21 cellular contexts compared by ENCODE assay signal in the genomic region with DNA sequence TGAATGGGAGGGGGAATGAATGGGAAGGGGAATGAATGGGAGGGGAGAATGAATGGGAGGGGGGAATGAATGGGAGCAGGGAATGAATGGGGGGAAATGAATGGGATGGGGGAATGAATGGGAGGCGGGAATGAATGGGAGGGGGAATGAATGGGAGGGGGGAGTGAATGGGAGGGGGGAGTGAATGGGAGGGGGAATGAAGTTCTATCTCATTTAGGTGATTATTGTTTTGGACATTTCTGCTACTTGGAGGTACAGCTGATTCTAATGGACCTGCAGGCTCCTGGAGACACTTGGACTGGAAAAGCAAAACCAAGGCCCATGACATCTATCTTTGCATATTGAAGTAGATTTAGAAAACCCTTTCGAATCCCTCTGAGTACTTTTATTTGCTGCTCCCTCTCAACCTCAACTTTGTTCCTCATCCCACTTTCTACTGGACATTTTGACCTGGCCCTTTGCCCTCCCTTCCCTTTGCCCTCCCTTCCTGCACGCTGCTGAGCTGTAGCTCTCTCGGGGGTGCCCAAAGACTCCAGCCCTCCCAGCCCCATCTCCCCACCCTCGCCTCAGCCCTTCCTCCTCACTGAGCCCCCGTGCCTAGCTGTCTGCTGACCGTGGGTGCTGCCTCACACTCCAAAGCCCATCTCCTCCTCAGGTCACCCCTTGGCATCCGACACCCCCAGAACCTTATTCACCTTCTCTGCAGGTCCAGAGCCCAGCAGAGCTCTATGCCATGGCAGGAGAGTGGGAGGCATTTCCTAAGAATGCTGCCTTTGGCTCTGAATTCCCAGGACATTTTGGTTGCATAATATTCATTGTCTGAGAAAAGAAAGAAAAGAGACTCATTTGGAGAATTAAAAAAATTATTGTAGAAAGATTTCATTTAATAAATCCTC. TPM values are rescaled to one million over a fixed set of nuclear protein-coding genes. Genes with fewer than 3 reads are reported as not detected.
A peak's percentile ranks its signal among the peaks of the same experiment; 100 is the strongest.
DNase-seq lines count a peak whose midpoint lies in the region; ATAC-seq and TF ChIP-seq lines count a peak whose summit lies in the region.
"Had no signal": no experiment of that assay in that cellular context is flagged by ENCODE, and none has a peak within 500 bp of the region (broad histone marks: within the 10 kb centered on the region; RNA-seq: fewer than 3 reads in every experiment).

No MANE protein-coding gene starts in this region.

- no peak overlapping the region for H3K27ac ChIP-seq in heart right ventricle
- no peak overlapping the region for H3K27ac ChIP-seq in colonic mucosa
- H3K27ac ChIP-seq in aorta (ENCODE audit: low read depth in 1 of 2, low read length in 2 of 2), result no peak overlapping the region

- H3K9me3 ChIP-seq in heart right ventricle, result no peaks in the 10 kb centered on the region
- H3K9me3 ChIP-seq in colonic mucosa, result no peaks in the 10 kb centered on the region
- H3K9me3 ChIP-seq in aorta (ENCODE audit: control insufficient read depth, low read length), result no peaks in the 10 kb centered on the region
- H3K9me3 ChIP-seq: SK-N-SH, stomach, transverse colon had no signal

- DNase-seq in cardiac septum (ENCODE audit: low spot score), result peak; percentile 62
- DNase-seq in heart right ventricle, result no peak
- DNase-seq in colonic mucosa, result peak; percentile 14
- DNase-seq in mucosa of gallbladder (ENCODE audit: low spot score), result peak; percentile 8
- DNase-seq in aorta, result peak; percentile 35 to 45
- DNase-seq in DMS 273 (lab: John Stamatoyannopoulos, UW; ENCODE audit: unreplicated experiment), result no peak
- DNase-seq in AG08395 (ENCODE audit: low spot score), result no peak
- DNase-seq: activated CD4-positive, alpha-beta T cell treated with anti-CD3 and anti-CD28 coated beads, Interleukin-2, amount 50 U/mL, for 4 hours; activated naive CD4-positive, alpha-beta T cell treated with anti-CD3 and anti-CD28 coated beads, Interleukin-2, amount 50 U/mL, for 16 hours; activated T-cell treated with anti-CD3 and anti-CD28 coated beads, Interleukin-2, amount 50 U/mL, for 24 hours; DMS 273 treated with DMSO at 0.1 percent for 48 hours; effector CD4-positive, alpha-beta T cell; MM.1S; NCI-H1436; NCI-H524; NK-92 treated with Interleukin-12 subunit alpha and Interleukin-12 subunit beta, amount 100 ng/mL, for 24 hours; SK-N-SH; stimulated activated CD4-positive, alpha-beta T cell treated with anti-CD3 and anti-CD28 coated beads, Interleukin-15, amount 100 ng/mL, for 24 hours had no signal

- ATAC-seq in heart right ventricle (no peak), aorta (ENCODE audit: low FRiP score) (no peak), GM18873 (IDR thresholded peaks at IDR 0.05; ENCODE audit: low FRiP score, unreplicated experiment) (no peak)

- TF ChIP-seq CTCF in heart right ventricle (IDR thresholded peaks at IDR 0.05) (no peak), colonic mucosa (IDR thresholded peaks at IDR 0.05) (no peak)

- no peak overlapping the region for H3K4me3 ChIP-seq in heart right ventricle
- H3K4me3 ChIP-seq in colonic mucosa, result no peak overlapping the region
- H3K4me3 ChIP-seq in aorta (ENCODE audit: low read length in 2 of 2), result no peak overlapping the region
- H3K4me3 ChIP-seq: stomach, transverse colon had no signal

- 83 to 89% methylated on average over 8 of the region's 8 CpGs for WGBS in heart right ventricle, 2 donors
- WGBS in aorta, 2 donors, result 93% methylated on average over 8 of the region's 8 CpGs

- H3K4me1 ChIP-seq in heart right ventricle (peaks cover 0 to 16% (median 3%) of the 10 kb centered on the region in 9 donors), colonic mucosa (no peaks in the 10 kb centered on the region), aorta (ENCODE audit: control insufficient read depth in 1 of 2, insufficient read depth in 2 of 2, low read length in 2 of 2) (no peaks in the 10 kb centered on the region)

- H3K27me3 ChIP-seq in heart right ventricle (peaks cover 0 to under 1% (median 0%) of the 10 kb centered on the region in 7 donors), colonic mucosa (no peaks in the 10 kb centered on the region), aorta (ENCODE audit: control insufficient read depth in 1 of 2, insufficient read depth in 2 of 2, low read length in 1 of 2) (no peaks in the 10 kb centered on the region)
- H3K27me3 ChIP-seq: transverse colon had no signal

- no peaks in the 10 kb centered on the region for H3K36me3 ChIP-seq in heart right ventricle
- no peaks in the 10 kb centered on the region for H3K36me3 ChIP-seq in colonic mucosa
- no peaks in the 10 kb centered on the region for H3K36me3 ChIP-seq in aorta (ENCODE audit: control insufficient read depth in 1 of 2, insufficient read depth in 2 of 2, low read length in 1 of 2)
- H3K36me3 ChIP-seq: stomach, transverse colon had no signal

- intact Hi-C loops in cardiac septum (cut with DNase I), result no loop called here
- intact Hi-C loops in heart right ventricle (cut with DNase I), result no loop called here
- intact Hi-C loops in colonic mucosa (cut with DNase I), result no loop called here
- intact Hi-C loops in aorta (cut with DNase I), result no loop called here

- H3K9ac ChIP-seq in colonic mucosa (ENCODE audit: low read depth in 2 of 2, low read length in 2 of 2), result no peak overlapping the region
- H3K9ac ChIP-seq: SK-N-SH had no signal

RNA-seq across cellular contexts. Expression of gene LPCAT1, which starts 19.9 kb away (rescaled TPM):
- total RNA-seq in cardiac septum (14.7 TPM), heart right ventricle (10 to 100 TPM in 3 of 10 donors, 1 to 10 TPM in 7; 5.6 to 25.5 (median 8.9) TPM), colonic mucosa (10 to 100 TPM; 17.1 to 27.3 TPM), mucosa of gallbladder (119 TPM), aorta (10 to 100 TPM; 38.7 to 68.7 TPM)
- polyA plus RNA-seq in heart right ventricle (10 to 100 TPM; 14.8 to 23.8 TPM), aorta (10 to 100 TPM in 1 of 2 donors, 1 to 10 TPM in 1; 6.4 to 34.2 TPM)

Comparison
In these comparisons a context has a peak if more than half of its experiments do, and no peak if none do; other contexts are left out.
1. DNase-seq: peak in cardiac septum (single experiment), colonic mucosa (single experiment), mucosa of gallbladder (single experiment) and aorta (2 of 2); none in heart right ventricle (0 of 2), DMS 273 (single experiment) and AG08395 (single experiment).